Comparison of ENCODE assay signal across 2 cellular contexts in the genomic region with DNA sequence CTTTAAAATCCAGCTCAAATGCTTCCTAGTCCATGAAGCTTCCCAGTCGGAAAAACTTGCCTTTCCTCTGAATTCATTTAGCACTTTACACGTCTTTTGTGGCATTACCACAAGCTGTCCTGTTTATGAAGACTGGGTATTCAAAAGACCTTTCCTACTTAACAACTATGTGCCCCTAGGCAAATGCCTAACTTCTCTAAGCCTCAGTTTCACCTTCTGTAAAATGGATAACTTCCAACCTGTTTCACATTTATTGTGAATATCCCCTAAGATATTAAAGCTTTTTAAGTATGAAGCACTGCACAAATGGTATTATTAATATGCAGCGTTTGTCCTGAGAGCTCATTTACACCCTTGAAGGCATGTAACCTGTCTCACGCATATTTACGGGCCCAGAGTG.
TF ChIP-seq lines count a peak whose summit lies in the region.

No MANE protein-coding gene starts in this region.

TF ChIP-seq in SK-N-SH, 30 proteins besides CTCF, POLR2A, EP300 and RAD21 (continued from another document):
- TF ChIP-seq, protein P1, sequence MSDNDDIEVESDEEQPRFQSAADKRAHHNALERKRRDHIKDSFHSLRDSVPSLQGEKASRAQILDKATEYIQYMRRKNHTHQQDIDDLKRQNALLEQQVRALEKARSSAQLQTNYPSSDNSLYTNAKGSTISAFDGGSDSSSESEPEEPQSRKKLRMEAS (IDR thresholded peaks at IDR 0.05; ENCODE audit: low read depth), result no peak
- TF ChIP-seq MXI1 (IDR thresholded peaks at IDR 0.05; ENCODE audit: low read depth, low read length) (no peak), JUND (IDR thresholded peaks at IDR 0.05) (no peak), ELF1 (IDR thresholded peaks at IDR 0.05) (no peak), USF1 (IDR thresholded peaks at IDR 0.05; ENCODE audit: borderline replicate concordance, low read depth) (no peak), SMC3 (IDR thresholded peaks at IDR 0.05; ENCODE audit: low read depth, low read length) (no peak), PBX3 (IDR thresholded peaks at IDR 0.05) (no peak), YY1 (IDR thresholded peaks at IDR 0.05; ENCODE audit: low read depth) (no peak), MEF2A (IDR thresholded peaks at IDR 0.05; ENCODE audit: borderline replicate concordance, low read depth) (no peak), USF2 (IDR thresholded peaks at IDR 0.05; ENCODE audit: borderline replicate concordance, low read depth, low read length) (no peak), CHD2 (IDR thresholded peaks at IDR 0.05; ENCODE audit: low read length, partially characterized antibody) (no peak)

TF ChIP-seq in SK-N-SH treated with all-trans-retinoic acid at 6 μM for 48 hours, 23 proteins besides CTCF, POLR2A, EP300 and RAD21 (continued from another document):
- TF ChIP-seq SNAI2 (CRISPR knock-in tag; IDR thresholded peaks at IDR 0.05) (no peak), ZFP3 (CRISPR knock-in tag; IDR thresholded peaks at IDR 0.05) (no peak), ZNF8 (CRISPR knock-in tag; IDR thresholded peaks at IDR 0.05) (no peak), PPARA (CRISPR knock-in tag; IDR thresholded peaks at IDR 0.05; ENCODE audit: borderline replicate concordance) (no peak), ARNTL (CRISPR knock-in tag; IDR thresholded peaks at IDR 0.05; ENCODE audit: borderline replicate concordance, low read depth) (no peak), ESRRG (CRISPR knock-in tag; IDR thresholded peaks at IDR 0.05) (no peak)
- TF ChIP-seq, protein P2, sequence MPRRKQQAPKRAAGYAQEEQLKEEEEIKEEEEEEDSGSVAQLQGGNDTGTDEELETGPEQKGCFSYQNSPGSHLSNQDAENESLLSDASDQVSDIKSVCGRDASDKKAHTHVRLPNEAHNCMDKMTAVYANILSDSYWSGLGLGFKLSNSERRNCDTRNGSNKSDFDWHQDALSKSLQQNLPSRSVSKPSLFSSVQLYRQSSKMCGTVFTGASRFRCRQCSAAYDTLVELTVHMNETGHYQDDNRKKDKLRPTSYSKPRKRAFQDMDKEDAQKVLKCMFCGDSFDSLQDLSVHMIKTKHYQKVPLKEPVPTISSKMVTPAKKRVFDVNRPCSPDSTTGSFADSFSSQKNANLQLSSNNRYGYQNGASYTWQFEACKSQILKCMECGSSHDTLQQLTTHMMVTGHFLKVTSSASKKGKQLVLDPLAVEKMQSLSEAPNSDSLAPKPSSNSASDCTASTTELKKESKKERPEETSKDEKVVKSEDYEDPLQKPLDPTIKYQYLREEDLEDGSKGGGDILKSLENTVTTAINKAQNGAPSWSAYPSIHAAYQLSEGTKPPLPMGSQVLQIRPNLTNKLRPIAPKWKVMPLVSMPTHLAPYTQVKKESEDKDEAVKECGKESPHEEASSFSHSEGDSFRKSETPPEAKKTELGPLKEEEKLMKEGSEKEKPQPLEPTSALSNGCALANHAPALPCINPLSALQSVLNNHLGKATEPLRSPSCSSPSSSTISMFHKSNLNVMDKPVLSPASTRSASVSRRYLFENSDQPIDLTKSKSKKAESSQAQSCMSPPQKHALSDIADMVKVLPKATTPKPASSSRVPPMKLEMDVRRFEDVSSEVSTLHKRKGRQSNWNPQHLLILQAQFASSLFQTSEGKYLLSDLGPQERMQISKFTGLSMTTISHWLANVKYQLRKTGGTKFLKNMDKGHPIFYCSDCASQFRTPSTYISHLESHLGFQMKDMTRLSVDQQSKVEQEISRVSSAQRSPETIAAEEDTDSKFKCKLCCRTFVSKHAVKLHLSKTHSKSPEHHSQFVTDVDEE (CRISPR knock-in tag; IDR thresholded peaks at IDR 0.05), result no peak
